In the genomic region with DNA sequence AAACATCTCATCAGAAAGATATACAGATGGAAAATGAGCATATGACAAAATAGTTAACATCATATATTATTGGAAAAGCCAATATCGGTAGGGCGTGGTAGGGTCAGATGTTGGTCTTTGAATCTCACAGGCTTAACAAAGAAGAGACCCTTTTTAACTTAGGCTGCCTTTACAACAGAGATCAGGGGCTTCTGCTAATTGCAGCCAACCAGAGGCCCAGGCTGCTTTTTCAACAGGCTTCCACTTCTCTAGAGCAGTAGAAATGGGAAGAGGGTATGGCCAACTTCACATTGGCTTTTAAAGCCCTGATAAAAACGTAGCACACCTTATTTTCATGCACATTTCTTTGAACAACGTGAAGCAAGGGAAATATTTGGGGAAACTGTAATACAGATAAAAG, we compare ENCODE assay signal across 18 cellular contexts.
DNase-seq lines count a peak whose midpoint lies in the region; ATAC-seq and TF ChIP-seq lines count a peak whose summit lies in the region.
"Had no signal": no experiment of that assay in that cellular context is flagged by ENCODE, and none has a peak within 500 bp of the region (broad histone marks: within the 10 kb centered on the region; RNA-seq: fewer than 3 reads in every experiment).

No MANE protein-coding gene starts in this region.

- H3K27me3 ChIP-seq in HUES6 (ENCODE audit: control insufficient read depth, insufficient read depth, low read length) (no peaks in the 10 kb centered on the region; the same call in 1 of the 2 replicates), endodermal cell (ENCODE audit: control insufficient read depth, insufficient read depth, low read length, poor library complexity, severe bottlenecking) (no peaks in the 10 kb centered on the region), mesendoderm (ENCODE audit: insufficient read depth, low read length, poor library complexity) (no peaks in the 10 kb centered on the region)
- H3K27me3 ChIP-seq: BE2C had no signal

- ATAC-seq in GM21576 (IDR thresholded peaks at IDR 0.05; ENCODE audit: unreplicated experiment) (no peak), HG03175 (IDR thresholded peaks at IDR 0.05; ENCODE audit: unreplicated experiment) (no peak)
- ATAC-seq: A549, HCT116 had no signal

- H3K79me2 ChIP-seq in mesendoderm (ENCODE audit: control insufficient read depth, insufficient read depth, low read length): peaks cover 10% of the 10 kb centered on the region

- peak overlapping the region; percentile 74 for H2BK15ac ChIP-seq in mesendoderm (replicated peaks; ENCODE audit: low read depth)

- no peak overlapping the region for H3K4me3 Mint-ChIP-seq in endodermal cell
- H3K4me3 Mint-ChIP-seq: CD4-positive, alpha-beta T cell; HFFc6 had no signal

- H3K9ac ChIP-seq in ES-I3 (ENCODE audit: low read depth, low read length) (peak overlapping the region; percentile 30), HUES6 (ENCODE audit: low read length) (peak overlapping the region; percentile 51), endodermal cell (ENCODE audit: extremely low read depth, low read length, poor library complexity, severe bottlenecking) (no peak overlapping the region), mesendoderm (ENCODE audit: low read length) (no peak overlapping the region)
- H3K9ac ChIP-seq: KMS-11 had no signal

- 58 to 100% methylated on average over 1 to 4 of the region's 4 CpGs for WGBS in endodermal cell (ENCODE audit: insufficient coverage in 1 of 2, insufficient read length in 1 of 2), 2 experiments
- no CpG with 5 or more reads among the region's 4 CpGs for WGBS in mesendoderm (ENCODE audit: extremely low coverage, insufficient coverage, low lambda C conversion rate)

- H3K9me3 Mint-ChIP-seq in endodermal cell: peaks cover 2% of the 10 kb centered on the region

- H3K56ac ChIP-seq in mesendoderm (ENCODE audit: low read length): no peak overlapping the region

- H3K4me1 Mint-ChIP-seq in endodermal cell: peaks cover 58% of the 10 kb centered on the region

- H3K36me3 ChIP-seq in ES-I3 (ENCODE audit: insufficient read depth, low read length) (peaks cover under 1% of the 10 kb centered on the region; the same call in 1 of the 2 replicates), HUES6 (ENCODE audit: control insufficient read depth, insufficient read depth, low read length) (peaks cover 17% of the 10 kb centered on the region), endodermal cell (ENCODE audit: control insufficient read depth, insufficient read depth, low read length) (no peaks in the 10 kb centered on the region), mesendoderm (ENCODE audit: control insufficient read depth, insufficient read depth, low read length) (no peaks in the 10 kb centered on the region)
- H3K36me3 ChIP-seq: BE2C had no signal

- no peak overlapping the region for H4K5ac ChIP-seq in mesendoderm (ENCODE audit: low read length)

- peak overlapping the region; percentile 93 for H3K27ac ChIP-seq in HUES6 (ENCODE audit: low read depth, low read length)
- H3K27ac ChIP-seq in endodermal cell (ENCODE audit: low read depth, low read length): no peak overlapping the region
- H3K27ac ChIP-seq in mesendoderm (ENCODE audit: low read depth, low read length): peak overlapping the region; percentile 22
- H3K27ac ChIP-seq: 22Rv1, A549, KMS-11 had no signal

- no peak for TF ChIP-seq CTCF in endodermal cell (conservative IDR thresholded peaks at IDR 0.05)

- DNase-seq in endodermal cell: peak; percentile 52
- DNase-seq in mesendoderm: peak; percentile 27
- DNase-seq in activated T-cell treated with anti-CD3 and anti-CD28 coated beads, Interleukin-2, amount 50 U/mL, for 48 hours: no peak
- DNase-seq: BE2C; C1 segment of cervical spinal cord; CD4-positive, alpha-beta T cell; DMS153; DMS79; GF-D8; HFFc6 had no signal

- peak overlapping the region; percentile 51 for H2BK120ac ChIP-seq in mesendoderm (ENCODE audit: low read depth, low read length)

- peaks cover 11% of the 10 kb centered on the region for H3K36me3 Mint-ChIP-seq in endodermal cell (ENCODE audit: low read depth)

- no peaks in the 10 kb centered on the region for H3K27me3 Mint-ChIP-seq in endodermal cell (ENCODE audit: insufficient read depth)
- H3K27me3 Mint-ChIP-seq: CD4-positive, alpha-beta T cell had no signal

- H3K9me3 ChIP-seq in ES-I3 (ENCODE audit: control insufficient read depth, insufficient read depth, low read length) (no peaks in the 10 kb centered on the region), HUES6 (ENCODE audit: control insufficient read depth, insufficient read depth, low read depth, low read length) (no peaks in the 10 kb centered on the region), endodermal cell (ENCODE audit: control insufficient read depth, low read length) (no peaks in the 10 kb centered on the region)
- H3K9me3 ChIP-seq: A549, BE2C had no signal

- H3K23ac ChIP-seq in mesendoderm (ENCODE audit: low read length): no peak overlapping the region

- H2AK5ac ChIP-seq in mesendoderm (ENCODE audit: low read length): no peak overlapping the region

- no peak overlapping the region for H4K8ac ChIP-seq in mesendoderm (ENCODE audit: low read depth, low read length)

- no peaks in the 10 kb centered on the region for H3K79me1 ChIP-seq in mesendoderm (ENCODE audit: low read length)

- peak overlapping the region; percentile 28 for H3K4me3 ChIP-seq in HUES6 (ENCODE audit: low read depth, low read length)
- no peak overlapping the region for H3K4me3 ChIP-seq in endodermal cell (ENCODE audit: low read length)
- no peak overlapping the region for H3K4me3 ChIP-seq in mesendoderm (ENCODE audit: low read length)
- H3K4me3 ChIP-seq: A549 had no signal

- H3K4me1 ChIP-seq in ES-I3 (ENCODE audit: insufficient read depth, low read length): peaks cover 30% of the 10 kb centered on the region
- peaks cover 45% of the 10 kb centered on the region for H3K4me1 ChIP-seq in HUES6 (ENCODE audit: control insufficient read depth, insufficient read depth, low read length)
- H3K4me1 ChIP-seq in endodermal cell (ENCODE audit: control insufficient read depth, insufficient read depth, low read length): no peaks in the 10 kb centered on the region
- peaks cover 5% of the 10 kb centered on the region for H3K4me1 ChIP-seq in mesendoderm (ENCODE audit: control insufficient read depth, low read depth, low read length)
- H3K4me1 ChIP-seq: A549, BE2C had no signal

- no peak overlapping the region for H2BK5ac ChIP-seq in mesendoderm (ENCODE audit: low read length)

- H3K18ac ChIP-seq in mesendoderm (ENCODE audit: low read length): peak overlapping the region; percentile 60

- no peak overlapping the region for H3K4me2 ChIP-seq in mesendoderm (ENCODE audit: low read length)
- H3K4me2 ChIP-seq: A549, KMS-11 had no signal

- no peak overlapping the region for H3K4ac ChIP-seq in mesendoderm (ENCODE audit: low read depth, low read length)

- H3K27ac Mint-ChIP-seq in endodermal cell: no peak overlapping the region
- H3K27ac Mint-ChIP-seq: CD4-positive, alpha-beta T cell; HFFc6 had no signal

Comparison
In these comparisons a context has a peak if more than half of its experiments do, and no peak if none do; other contexts are left out.
1. H3K9ac ChIP-seq: peak in ES-I3 (single experiment) and HUES6 (single experiment); none in endodermal cell (single experiment) and mesendoderm (single experiment).
2. DNase-seq: peak in endodermal cell (single experiment) and mesendoderm (single experiment); none in activated T-cell treated with anti-CD3 and anti-CD28 coated beads, Interleukin-2, amount 50 U/mL, for 48 hours (0 of 2).